Comparison of ENCODE assay signal across 10 cellular contexts in the genomic region with DNA sequence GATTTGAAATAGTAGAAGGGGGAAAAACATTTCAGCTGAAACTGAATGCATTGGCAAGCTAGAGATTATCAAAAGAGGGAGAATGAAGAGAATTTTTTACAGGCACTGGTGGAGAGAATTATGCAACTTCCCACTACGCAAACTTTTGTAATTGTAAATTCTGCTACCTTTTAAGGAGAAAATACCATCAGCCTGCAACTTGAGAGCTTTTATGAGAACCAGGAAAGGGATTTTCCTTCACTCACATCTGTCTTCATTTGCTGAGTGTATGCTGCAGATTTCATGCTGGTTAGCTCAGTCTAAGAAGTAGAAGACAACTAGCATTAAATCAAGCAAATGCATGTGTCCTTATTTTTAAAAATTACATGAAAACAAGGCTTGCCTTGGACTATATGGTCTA. TPM values are rescaled to one million over a fixed set of nuclear protein-coding genes. Genes with fewer than 3 reads are reported as not detected.
DNase-seq lines count a peak whose midpoint lies in the region; ATAC-seq and TF ChIP-seq lines count a peak whose summit lies in the region.
"Had no signal": no experiment of that assay in that cellular context is flagged by ENCODE, and none has a peak within 500 bp of the region (broad histone marks: within the 10 kb centered on the region; RNA-seq: fewer than 3 reads in every experiment).

No MANE protein-coding gene starts in this region.

- WGBS in SK-N-SH (ENCODE audit: low lambda C conversion rate) = 67% methylated on average over 1 of the region's 1 CpG
- WGBS in esophagus muscularis mucosa = 46% methylated on average over 1 of the region's 1 CpG

- no peak for TF ChIP-seq RAD21 in SK-N-SH (IDR thresholded peaks at IDR 0.05; ENCODE audit: low read length)

- ATAC-seq in SK-N-SH treated with all-trans-retinoic acid at 6 μM for 48 hours = peak; percentile 58; the same call in 2 of the 3 replicates
- no peak for ATAC-seq in upper lobe of right lung

- H3K9ac ChIP-seq in SK-N-SH = no peak overlapping the region

- no peak overlapping the region for H2AFZ ChIP-seq in SK-N-SH (ENCODE audit: low read depth)

- no peaks in the 10 kb centered on the region for H3K79me2 ChIP-seq in SK-N-SH (ENCODE audit: insufficient read depth)

- intact Hi-C loops in esophagus muscularis mucosa (cut with DNase I) = no loop called here
- intact Hi-C loops in upper lobe of right lung (cut with DNase I) = no loop called here

- CTCF ChIA-PET in SK-N-SH (lab: Yijun Ruan, JAX) = interaction anchor here (0.8 to 1.3 kb wide), 2 partner anchors 13 to 33 kb away, joined by 3 read pairs; no protein-coding TSS in a partner anchor

- H3K4me3 ChIP-seq in SK-N-SH (ENCODE audit: low read depth in 2 of 2, low read length in 1 of 2) (no peak overlapping the region), esophagus muscularis mucosa (peak overlapping the region in 3 of 4 donors; percentile 7 to 21 (median 17)), upper lobe of right lung (no peak overlapping the region)

- H3K4me2 ChIP-seq in SK-N-SH = no peak overlapping the region

- H3F3A ChIP-seq in SK-N-SH (replicated peaks; ENCODE audit: insufficient read depth) = no peaks in the 10 kb centered on the region

- TF ChIP-seq CTCF in SK-N-SH (IDR thresholded peaks at IDR 0.05) = no peak
- no peak for TF ChIP-seq CTCF in esophagus muscularis mucosa (IDR thresholded peaks at IDR 0.05)
- TF ChIP-seq CTCF in upper lobe of right lung (IDR thresholded peaks at IDR 0.05) = no peak

- POLR2A ChIA-PET in SK-N-SH (lab: Yijun Ruan, JAX) = no interaction called here

- no peaks in the 10 kb centered on the region for H4K20me1 ChIP-seq in SK-N-SH (ENCODE audit: insufficient read depth)

- no peaks in the 10 kb centered on the region for H3K9me2 ChIP-seq in SK-N-SH

- DNase-seq in SK-N-SH (no peak), esophagus muscularis mucosa (ENCODE audit: extremely low spot score) (no peak), myocyte (ENCODE audit: low read depth) (peak; percentile 66), upper lobe of right lung (no peak), RKO (ENCODE audit: low spot score) (no peak), NCI-H510A (lab: John Stamatoyannopoulos, UW) (no peak)
- no peak for DNase-seq in activated CD4-positive, CD25-positive, alpha-beta regulatory T cell treated with anti-CD3 and anti-CD28 coated beads, Interleukin-2, amount 50 U/mL, for 72 hours
- DNase-seq: activated CD4-positive, alpha-beta T cell treated with anti-CD3 and anti-CD28 coated beads, Interleukin-2, amount 50 U/mL, for 48 hours; NCI-H1417 treated with DMSO at 0.1 percent for 48 hours had no signal

- H3K9me3 ChIP-seq in SK-N-SH (no peaks in the 10 kb centered on the region), esophagus muscularis mucosa (no peaks in the 10 kb centered on the region), upper lobe of right lung (no peaks in the 10 kb centered on the region)

- TF ChIP-seq EP300 in SK-N-SH (IDR thresholded peaks at IDR 0.05; ENCODE audit: borderline replicate concordance in 1 of 2, low read depth in 1 of 2, low read length in 1 of 2) (no peak), esophagus muscularis mucosa (IDR thresholded peaks at IDR 0.05) (no peak)

- no peak for TF ChIP-seq POLR2A in esophagus muscularis mucosa (IDR thresholded peaks at IDR 0.05; ENCODE audit: low read depth)

- H3K27ac ChIP-seq in SK-N-SH (ENCODE audit: low read depth in 2 of 2, low read length in 1 of 2) (peak overlapping the region in 1 of 2 experiments; percentile 43; a peak in 1 of 4 replicates), esophagus muscularis mucosa (replicated peaks in 1 of 4) (peak overlapping the region; percentile 58 to 77 (median 68)), upper lobe of right lung (peak overlapping the region; percentile 34)

- H3K36me3 ChIP-seq in SK-N-SH (replicated peaks in 1 of 2; ENCODE audit: control insufficient read depth in 1 of 2, insufficient read depth in 2 of 2, low read length in 1 of 2) (no peaks in the 10 kb centered on the region), esophagus muscularis mucosa (no peaks in the 10 kb centered on the region), upper lobe of right lung (no peaks in the 10 kb centered on the region)

- peaks cover 0 to 5% of the 10 kb centered on the region in 2 experiments; a peak in 2 of 4 replicates for H3K4me1 ChIP-seq in SK-N-SH (ENCODE audit: control insufficient read depth in 1 of 2, insufficient read depth in 2 of 2, low read depth in 1 of 2, low read length in 1 of 2)
- H3K4me1 ChIP-seq in esophagus muscularis mucosa = peaks cover 7 to 31% (median 16%) of the 10 kb centered on the region in 4 donors
- peaks cover 10% of the 10 kb centered on the region for H3K4me1 ChIP-seq in upper lobe of right lung

- H3K27me3 ChIP-seq in SK-N-SH (ENCODE audit: insufficient read depth) (no peaks in the 10 kb centered on the region), esophagus muscularis mucosa (no peaks in the 10 kb centered on the region), upper lobe of right lung (no peaks in the 10 kb centered on the region)

TF ChIP-seq in SK-N-SH treated with all-trans-retinoic acid at 6 μM for 48 hours, 23 proteins besides CTCF, POLR2A, EP300 and RAD21:
- TF ChIP-seq ARNTL (CRISPR knock-in tag; IDR thresholded peaks at IDR 0.05; ENCODE audit: borderline replicate concordance, low read depth) (no peak), TCF4 (CRISPR knock-in tag; IDR thresholded peaks at IDR 0.05; ENCODE audit: borderline replicate concordance) (no peak), RARB (CRISPR knock-in tag; IDR thresholded peaks at IDR 0.05) (no peak), ZC3H10 (CRISPR knock-in tag; IDR thresholded peaks at IDR 0.05) (no peak), ZFP3 (CRISPR knock-in tag; IDR thresholded peaks at IDR 0.05) (no peak), ZNF565 (CRISPR knock-in tag; conservative IDR thresholded peaks at IDR 0.05; ENCODE audit: low read depth) (no peak), PPARA (CRISPR knock-in tag; IDR thresholded peaks at IDR 0.05; ENCODE audit: borderline replicate concordance) (no peak)
- TF ChIP-seq, protein P1, sequence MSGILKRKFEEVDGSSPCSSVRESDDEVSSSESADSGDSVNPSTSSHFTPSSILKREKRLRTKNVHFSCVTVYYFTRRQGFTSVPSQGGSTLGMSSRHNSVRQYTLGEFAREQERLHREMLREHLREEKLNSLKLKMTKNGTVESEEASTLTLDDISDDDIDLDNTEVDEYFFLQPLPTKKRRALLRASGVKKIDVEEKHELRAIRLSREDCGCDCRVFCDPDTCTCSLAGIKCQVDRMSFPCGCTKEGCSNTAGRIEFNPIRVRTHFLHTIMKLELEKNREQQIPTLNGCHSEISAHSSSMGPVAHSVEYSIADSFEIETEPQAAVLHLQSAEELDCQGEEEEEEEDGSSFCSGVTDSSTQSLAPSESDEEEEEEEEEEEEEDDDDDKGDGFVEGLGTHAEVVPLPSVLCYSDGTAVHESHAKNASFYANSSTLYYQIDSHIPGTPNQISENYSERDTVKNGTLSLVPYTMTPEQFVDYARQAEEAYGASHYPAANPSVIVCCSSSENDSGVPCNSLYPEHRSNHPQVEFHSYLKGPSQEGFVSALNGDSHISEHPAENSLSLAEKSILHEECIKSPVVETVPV (CRISPR knock-in tag; IDR thresholded peaks at IDR 0.05) = no peak

TF ChIP-seq in SK-N-SH, 30 proteins besides CTCF, POLR2A, EP300 and RAD21:
- TF ChIP-seq RFX5 (IDR thresholded peaks at IDR 0.05; ENCODE audit: low read length) (no peak), NRF1 (IDR thresholded peaks at IDR 0.05; ENCODE audit: low read depth, low read length) (no peak), SIN3A (IDR thresholded peaks at IDR 0.05; ENCODE audit: borderline replicate concordance, low read depth, low read length) (no peak)
- TF ChIP-seq, protein P2, sequence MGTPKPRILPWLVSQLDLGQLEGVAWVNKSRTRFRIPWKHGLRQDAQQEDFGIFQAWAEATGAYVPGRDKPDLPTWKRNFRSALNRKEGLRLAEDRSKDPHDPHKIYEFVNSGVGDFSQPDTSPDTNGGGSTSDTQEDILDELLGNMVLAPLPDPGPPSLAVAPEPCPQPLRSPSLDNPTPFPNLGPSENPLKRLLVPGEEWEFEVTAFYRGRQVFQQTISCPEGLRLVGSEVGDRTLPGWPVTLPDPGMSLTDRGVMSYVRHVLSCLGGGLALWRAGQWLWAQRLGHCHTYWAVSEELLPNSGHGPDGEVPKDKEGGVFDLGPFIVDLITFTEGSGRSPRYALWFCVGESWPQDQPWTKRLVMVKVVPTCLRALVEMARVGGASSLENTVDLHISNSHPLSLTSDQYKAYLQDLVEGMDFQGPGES (IDR thresholded peaks at IDR 0.05; ENCODE audit: low read depth, low read length) = no peak
TF ChIP-seq in SK-N-SH: peak in this region for 0.

RNA-seq across cellular contexts. Expression of a gene that starts 43.7 kb away (rescaled TPM):
- 118 and 137 TPM in 2 replicates for polyA plus RNA-seq in SK-N-SH (2012; rRNA removed)
- 69.8 and 75.6 TPM in 2 replicates for polyA plus RNA-seq in SK-N-SH (2012; cell fraction: cytosol; rRNA removed)
- polyA plus RNA-seq in SK-N-SH (2012; cell fraction: nucleus; rRNA removed) = 389 and 512 TPM in 2 replicates
- total RNA-seq in esophagus muscularis mucosa (100 to 1,000 TPM in 2 of 4 donors, 10 to 100 TPM in 2; 60.6 to 164 (median 123) TPM), myocyte (21.4 and 23.0 TPM in 2 replicates), upper lobe of right lung (122 TPM)
- 38.5 TPM for polyA plus RNA-seq in myocyte (2012)

Comparison
In these comparisons a context has a peak if more than half of its experiments do, and no peak if none do; other contexts are left out.
1. H3K4me3 ChIP-seq: peak in esophagus muscularis mucosa (3 of 4); none in SK-N-SH (0 of 2) and upper lobe of right lung (single experiment).